In genomic region chr4:185734214-185734613, GRCh38 we compare ENCODE assay signal across 13 cellular contexts.
DNase-seq lines count a peak whose midpoint lies in the region; ATAC-seq and TF ChIP-seq lines count a peak whose summit lies in the region.
"Had no signal": no experiment of that assay in that cellular context is flagged by ENCODE, and none has a peak within 500 bp of the region (broad histone marks: within the 10 kb centered on the region; RNA-seq: fewer than 3 reads in every experiment).

No MANE protein-coding gene starts in this region.

- H3K27ac ChIP-seq in A673 (ENCODE audit: low read depth, low read length, poor library complexity, severe bottlenecking), result no peak overlapping the region
- H3K27ac ChIP-seq: testis had no signal

- ATAC-seq in GM19397 (IDR thresholded peaks at IDR 0.05; ENCODE audit: unreplicated experiment) (peak; percentile 49), HG03060 (IDR thresholded peaks at IDR 0.05; ENCODE audit: low read depth, unreplicated experiment) (peak; percentile 48), HG03097 (IDR thresholded peaks at IDR 0.05; ENCODE audit: low FRiP score, unreplicated experiment) (no peak)
- ATAC-seq: effector memory CD8-positive, alpha-beta T cell had no signal

- no TSS peak for BruUV-seq in A673 (replicated peaks; lab: Mats Ljungman, UMichigan)

- peak; percentile 75 for DNase-seq in CD14-positive monocyte (ENCODE audit: low spot score)
- peak; percentile 62 for DNase-seq in SKM-1 (lab: John Stamatoyannopoulos, UW; ENCODE audit: unreplicated experiment)
- no peak for DNase-seq in A673 (ENCODE audit: low spot score)
- DNase-seq in NCI-H2171 treated with DMSO at 0.1 percent for 48 hours (lab: John Stamatoyannopoulos, UW), result no peak
- DNase-seq in glutamatergic neuron, result no peak
- DNase-seq: activated CD8-positive, alpha-beta memory T cell treated with anti-CD3 and anti-CD28 coated beads, Interleukin-2, amount 50 U/mL, for 48 hours; effector memory CD8-positive, alpha-beta T cell; H7; NCI-H524; testis had no signal

- TF ChIP-seq CTCF in CD14-positive monocyte (IDR thresholded peaks at IDR 0.05) (no peak), A673 (conservative IDR thresholded peaks at IDR 0.05; ENCODE audit: low read depth, low read length) (no peak), glutamatergic neuron (IDR thresholded peaks at IDR 0.05; ENCODE audit: partially characterized antibody, unreplicated experiment) (no peak)

- H3K36me3 ChIP-seq in A673 (ENCODE audit: insufficient read depth, low read length, poor library complexity, severe bottlenecking), result no peaks in the 10 kb centered on the region

- no peaks in the 10 kb centered on the region for H3K9me3 ChIP-seq in A673 (ENCODE audit: low read depth, low read length, poor library complexity, severe bottlenecking)
- H3K9me3 ChIP-seq: testis had no signal

- H3K27me3 Mint-ChIP-seq in CD14-positive monocyte (ENCODE audit: low read depth in 3 of 3), result peaks cover 0 to 2% (median 0%) of the 10 kb centered on the region in 3 donors
- peaks cover 5% of the 10 kb centered on the region for H3K27me3 Mint-ChIP-seq in glutamatergic neuron (ENCODE audit: unreplicated experiment)

- POLR2A ChIA-PET in A673 (lab: Charles Lee; ENCODE audit: low non-redundant PET), result no interaction called here

- H3K27ac Mint-ChIP-seq in CD14-positive monocyte (peak overlapping the region; percentile 82 to 97 (median 96)), glutamatergic neuron (ENCODE audit: unreplicated experiment) (no peak overlapping the region)
- H3K27ac Mint-ChIP-seq: effector memory CD8-positive, alpha-beta T cell had no signal

- peaks cover 0 to 4% (median 1%) of the 10 kb centered on the region in 7 donors for H3K9me3 Mint-ChIP-seq in CD14-positive monocyte
- H3K9me3 Mint-ChIP-seq in glutamatergic neuron (ENCODE audit: unreplicated experiment), result no peaks in the 10 kb centered on the region

- H3K36me3 Mint-ChIP-seq in CD14-positive monocyte, result peaks cover 5 to 7% of the 10 kb centered on the region in 2 donors
- H3K36me3 Mint-ChIP-seq in glutamatergic neuron (ENCODE audit: unreplicated experiment), result peaks cover 8% of the 10 kb centered on the region

- no peaks in the 10 kb centered on the region for H3K27me3 ChIP-seq in A673 (replicated peaks; ENCODE audit: insufficient read depth, low read depth, low read length, poor library complexity)
- H3K27me3 ChIP-seq: testis had no signal

- CTCF ChIA-PET in A673 (lab: Charles Lee), result no interaction called here

- no peaks in the 10 kb centered on the region for H3K4me1 ChIP-seq in A673 (ENCODE audit: insufficient read depth, low read length, poor library complexity, severe bottlenecking)

- H3K4me3 ChIP-seq in A673 (ENCODE audit: low read depth, low read length, poor library complexity, severe bottlenecking), result no peak overlapping the region
- H3K4me3 ChIP-seq: testis had no signal

- H3K4me3 Mint-ChIP-seq in CD14-positive monocyte, result peak overlapping the region; percentile 5 to 76
- H3K4me3 Mint-ChIP-seq in glutamatergic neuron (ENCODE audit: unreplicated experiment), result no peak overlapping the region
- H3K4me3 Mint-ChIP-seq: effector memory CD8-positive, alpha-beta T cell had no signal

- intact Hi-C loops in CD14-positive monocyte (cut with micrococcal nuclease), result no loop called here
- intact Hi-C loops in A673 (cut with micrococcal nuclease; ENCODE audit: unreplicated experiment), result no loop called here

- H3K4me1 Mint-ChIP-seq in CD14-positive monocyte, result peaks cover 73% of the 10 kb centered on the region
- peaks cover 29% of the 10 kb centered on the region for H3K4me1 Mint-ChIP-seq in glutamatergic neuron (ENCODE audit: low read depth, unreplicated experiment)

Comparison
In these comparisons a context has a peak if more than half of its experiments do, and no peak if none do; other contexts are left out.
1. DNase-seq: peak in CD14-positive monocyte (single experiment) and SKM-1 (single experiment); none in A673 (single experiment), NCI-H2171 treated with DMSO at 0.1 percent for 48 hours (single experiment) and glutamatergic neuron (single experiment).